In genomic region chr17:42578282-42578869, GRCh38 we compare ENCODE assay signal across 8 cellular contexts. TPM values are rescaled to one million over a fixed set of nuclear protein-coding genes. Genes with fewer than 3 reads are reported as not detected.
DNase-seq lines count a peak whose midpoint lies in the region; ATAC-seq and TF ChIP-seq lines count a peak whose summit lies in the region.

No MANE protein-coding gene starts in this region.

- ATAC-seq in GM19324 (IDR thresholded peaks at IDR 0.05; ENCODE audit: low FRiP score, unreplicated experiment) (peak; percentile 54), lung (ENCODE audit: insufficient read depth, low FRiP score) (peak; percentile 70)
- peak; percentile 55 for ATAC-seq in effector memory CD8-positive, alpha-beta T cell (replicated peaks)

- TF ChIP-seq CTCF in BJ (IDR thresholded peaks at IDR 0.05; ENCODE audit: insufficient read depth, low read depth, low read length), result peak; percentile 76
- TF ChIP-seq CTCF in HL-60 (IDR thresholded peaks at IDR 0.05; ENCODE audit: insufficient read depth, low read length), result peak; percentile 74
- peak; percentile 51 for TF ChIP-seq CTCF in lung (IDR thresholded peaks at IDR 0.05; ENCODE audit: control extremely low read depth, extremely low read depth)

- DNase-seq in BJ (ENCODE audit: low read depth) (no peak), HL-60 (ENCODE audit: low read depth in 1 of 2, low spot score in 1 of 2) (peak in 1 of 2 experiments; percentile 84), NCI-H748 treated with DMSO at 0.1 percent for 48 hours (lab: John Stamatoyannopoulos, UW) (peak; percentile 61), lung (ENCODE audit: low spot score) (peak; percentile 75)
- peak; percentile 76 for DNase-seq in activated CD4-positive, alpha-beta memory T cell treated with anti-CD3 and anti-CD28 coated beads, Interleukin-2, amount 10 ng/mL, durations not matched to agents 7 days and 5 days
- peak; percentile 52 to 63 (median 56) for DNase-seq in effector memory CD8-positive, alpha-beta T cell
- DNase-seq in stimulated activated CD8-positive, alpha-beta memory T cell treated with anti-CD3 and anti-CD28 coated beads, Interleukin-12 subunit alpha, Interleukin-12 subunit beta, amount 100 ng/mL, for 4 hours (ENCODE audit: low read depth), result peak; percentile 47

- H3K4me3 ChIP-seq in BJ (ENCODE audit: low read depth, low read length), result peak overlapping the region; percentile 46
- H3K4me3 ChIP-seq in HL-60 (replicated peaks; ENCODE audit: insufficient read depth, low read length), result peak overlapping the region; percentile 37
- H3K4me3 ChIP-seq in lung, result peak overlapping the region; percentile 65

- H3K9me3 ChIP-seq in lung (ENCODE audit: control insufficient read depth in 2 of 2, insufficient read depth in 1 of 2, low read length in 1 of 2), result no peaks in the 10 kb centered on the region

- H3K36me3 Mint-ChIP-seq in activated CD4-positive, alpha-beta memory T cell treated with anti-CD3 and anti-CD28 coated beads, Interleukin-2, amount 10 ng/mL, durations not matched to agents 7 days and 5 days (ENCODE audit: low read depth), result peaks cover 61% of the 10 kb centered on the region
- peaks cover 44% of the 10 kb centered on the region for H3K36me3 Mint-ChIP-seq in effector memory CD8-positive, alpha-beta T cell (ENCODE audit: insufficient read depth)

- H3K4me3 Mint-ChIP-seq in activated CD4-positive, alpha-beta memory T cell treated with anti-CD3 and anti-CD28 coated beads, Interleukin-2, amount 10 ng/mL, durations not matched to agents 7 days and 5 days, result peak overlapping the region; percentile 96
- H3K4me3 Mint-ChIP-seq in effector memory CD8-positive, alpha-beta T cell, result peak overlapping the region; percentile 94 to 97

- POLR2A ChIA-PET in BJ (lab: Charles Lee), result interaction anchor here (0.5 to 0.7 kb wide), 3 partner anchors 59 to 202 kb away, joined by 3 to 5 read pairs (median 4); partner anchors contain the start of gene WNK4
- POLR2A ChIA-PET in activated CD4-positive, alpha-beta memory T cell treated with anti-CD3 and anti-CD28 coated beads, Interleukin-2, amount 10 ng/mL, durations not matched to agents 7 days and 5 days (lab: Charles Lee), result interaction anchor here (0.7 to 9.9 kb wide), 26 partner anchors 8 to 737 kb away, joined by 3 to 109 read pairs (median 6); partner anchors contain the start of genes BECN1, COASY, DNAJC7 and MLX

- H3K4me1 ChIP-seq in lung (ENCODE audit: control insufficient read depth in 2 of 2, insufficient read depth in 2 of 2, low read length in 2 of 2), result peaks cover 0 to 6% of the 10 kb centered on the region in 2 donors

- H3K27ac ChIP-seq in HL-60 (replicated peaks) (peak overlapping the region; percentile 94), lung (ENCODE audit: low read depth in 1 of 2, low read length in 1 of 2) (peak overlapping the region; percentile 85 to 89)

- H3K27me3 ChIP-seq in BJ (ENCODE audit: control insufficient read depth, insufficient read depth, low read length) (no peaks in the 10 kb centered on the region), HL-60 (ENCODE audit: insufficient read depth, poor library complexity, severe bottlenecking) (no peaks in the 10 kb centered on the region), lung (ENCODE audit: control insufficient read depth, insufficient read depth) (no peaks in the 10 kb centered on the region)

- H3K4me1 Mint-ChIP-seq in activated CD4-positive, alpha-beta memory T cell treated with anti-CD3 and anti-CD28 coated beads, Interleukin-2, amount 10 ng/mL, durations not matched to agents 7 days and 5 days, result peaks cover 43% of the 10 kb centered on the region
- H3K4me1 Mint-ChIP-seq in effector memory CD8-positive, alpha-beta T cell (ENCODE audit: low read depth in 2 of 2), result peaks cover 20 to 30% of the 10 kb centered on the region in 2 donors

- no peaks in the 10 kb centered on the region for H3K9me3 Mint-ChIP-seq in activated CD4-positive, alpha-beta memory T cell treated with anti-CD3 and anti-CD28 coated beads, Interleukin-2, amount 10 ng/mL, durations not matched to agents 7 days and 5 days
- H3K9me3 Mint-ChIP-seq in effector memory CD8-positive, alpha-beta T cell, result no peaks in the 10 kb centered on the region

- CTCF ChIA-PET in BJ (lab: Yijun Ruan, JAX), result interaction anchor here (0.7 to 3.7 kb wide), 36 partner anchors 9 to 350 kb away, joined by 3 to 56 read pairs (median 4); partner anchors contain the start of genes BECN1, CCR10, CNTNAP1 and HSD17B1
- CTCF ChIA-PET in activated CD4-positive, alpha-beta memory T cell treated with anti-CD3 and anti-CD28 coated beads, Interleukin-2, amount 10 ng/mL, durations not matched to agents 7 days and 5 days (lab: Charles Lee), result interaction anchor here (0.6 to 3.8 kb wide), 58 partner anchors 11 to 420 kb away, joined by 3 to 93 read pairs (median 4); partner anchors contain the start of genes BECN1, CAVIN1, CNTNAP1 and MLX

- no peaks in the 10 kb centered on the region for H3K27me3 Mint-ChIP-seq in activated CD4-positive, alpha-beta memory T cell treated with anti-CD3 and anti-CD28 coated beads, Interleukin-2, amount 10 ng/mL, durations not matched to agents 7 days and 5 days
- no peaks in the 10 kb centered on the region for H3K27me3 Mint-ChIP-seq in effector memory CD8-positive, alpha-beta T cell

- H3K27ac Mint-ChIP-seq in activated CD4-positive, alpha-beta memory T cell treated with anti-CD3 and anti-CD28 coated beads, Interleukin-2, amount 10 ng/mL, durations not matched to agents 7 days and 5 days, result peak overlapping the region; percentile 88
- H3K27ac Mint-ChIP-seq in effector memory CD8-positive, alpha-beta T cell, result peak overlapping the region; percentile 93 to 94

- WGBS in lung, 2 donors, result 0% methylated on average over 20 of the region's 20 CpGs

- H3K36me3 ChIP-seq in BJ (ENCODE audit: control insufficient read depth, insufficient read depth, low read length) (peaks cover 20% of the 10 kb centered on the region), lung (ENCODE audit: control insufficient read depth in 2 of 2, insufficient read depth in 2 of 2, low read length in 2 of 2) (peaks cover 25 to 32% of the 10 kb centered on the region in 2 donors)

RNA-seq across cellular contexts. Expression of gene PSMC3IP, which starts 0.8 kb away (rescaled TPM):
- polyA plus RNA-seq in BJ (2011; rRNA removed), result 3.4 and 5.8 TPM in 2 replicates
- polyA minus RNA-seq in BJ (2011; rRNA and poly(A)+ RNA removed), result 1.6 and 2.4 TPM in 2 replicates
- total RNA-seq in activated CD4-positive, alpha-beta memory T cell treated with anti-CD3 and anti-CD28 coated beads, Interleukin-2, amount 10 ng/mL, durations not matched to agents 7 days and 5 days, result 10 to 100 TPM; 14.7 to 16.1 TPM
- total RNA-seq in lung, result 1 to 10 TPM; 3.4 to 7.5 TPM
- 1 to 10 TPM; 3.7 to 4.3 TPM for polyA plus RNA-seq in lung

RNA-seq across cellular contexts. Expression of gene MLX, which starts 11.5 kb away (rescaled TPM):
- 40.9 and 50.1 TPM in 2 replicates for polyA plus RNA-seq in BJ (2011; rRNA removed)
- 27.2 and 39.3 TPM in 2 replicates for polyA minus RNA-seq in BJ (2011; rRNA and poly(A)+ RNA removed)
- 10 to 100 TPM; 52.2 to 53.8 TPM for total RNA-seq in activated CD4-positive, alpha-beta memory T cell treated with anti-CD3 and anti-CD28 coated beads, Interleukin-2, amount 10 ng/mL, durations not matched to agents 7 days and 5 days
- total RNA-seq in lung, result 10 to 100 TPM; 31.9 to 69.7 TPM
- polyA plus RNA-seq in lung, result 10 to 100 TPM; 61.8 to 71.6 TPM

RNA-seq across cellular contexts. Expression of gene COASY, which starts 16.4 kb away (rescaled TPM):
- 28.6 and 41.5 TPM in 2 replicates for polyA plus RNA-seq in BJ (2011; rRNA removed)
- 19.5 and 28.4 TPM in 2 replicates for polyA minus RNA-seq in BJ (2011; rRNA and poly(A)+ RNA removed)
- total RNA-seq in activated CD4-positive, alpha-beta memory T cell treated with anti-CD3 and anti-CD28 coated beads, Interleukin-2, amount 10 ng/mL, durations not matched to agents 7 days and 5 days, result 10 to 100 TPM; 80.1 to 84.3 TPM
- 10 to 100 TPM; 25.9 to 93.2 TPM for total RNA-seq in lung
- polyA plus RNA-seq in lung, result 10 to 100 TPM; 57.3 to 71.3 TPM

RNA-seq across cellular contexts. Expression of gene HSD17B1, which starts 25.7 kb away (rescaled TPM):
- polyA plus RNA-seq in BJ (2011; rRNA removed) (0.49 and 0.54 TPM in 2 replicates), lung (1 to 10 TPM; 1.8 to 2.4 TPM)
- polyA minus RNA-seq in BJ (2011; rRNA and poly(A)+ RNA removed), result 0.15 and 0.24 TPM in 2 replicates
- under 1 TPM; 0.73 to 0.76 TPM for total RNA-seq in activated CD4-positive, alpha-beta memory T cell treated with anti-CD3 and anti-CD28 coated beads, Interleukin-2, amount 10 ng/mL, durations not matched to agents 7 days and 5 days
- total RNA-seq in lung, result 1 to 10 TPM in 1 of 2 donors, under 1 TPM in 1; 0.98 to 1.3 TPM

RNA-seq across cellular contexts. Expression of gene RETREG3, which starts 30.8 kb away (rescaled TPM):
- 28.4 and 54.4 TPM in 2 replicates for polyA plus RNA-seq in BJ (2011; rRNA removed)
- polyA minus RNA-seq in BJ (2011; rRNA and poly(A)+ RNA removed), result 85.4 and 101 TPM in 2 replicates
- 10 to 100 TPM; 73.9 to 75.5 TPM for total RNA-seq in activated CD4-positive, alpha-beta memory T cell treated with anti-CD3 and anti-CD28 coated beads, Interleukin-2, amount 10 ng/mL, durations not matched to agents 7 days and 5 days
- total RNA-seq in lung, result 10 to 100 TPM; 61.3 to 62.7 TPM
- 10 to 100 TPM; 16.1 to 27.6 TPM for polyA plus RNA-seq in lung
